11 cellular contexts compared by ENCODE assay signal in the genomic region with DNA sequence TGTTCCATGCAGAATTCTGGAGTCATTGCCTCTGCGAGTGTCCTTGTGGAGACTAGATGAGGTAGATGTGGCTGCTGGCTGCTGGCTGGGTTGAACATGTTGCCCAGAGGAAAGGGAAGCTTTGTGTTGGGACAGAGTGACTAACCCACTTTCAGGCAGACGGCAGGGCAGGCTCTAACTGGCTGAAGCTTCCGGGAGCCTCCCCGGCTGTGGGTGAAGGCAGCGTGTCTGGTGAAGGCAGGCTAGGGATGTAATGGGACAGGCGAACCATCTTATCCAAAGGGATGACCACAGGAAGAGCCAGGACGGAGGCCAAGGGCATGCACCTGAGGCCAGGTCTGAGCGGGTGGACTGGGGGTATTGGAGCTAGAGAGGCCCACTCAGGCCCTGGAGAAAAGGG. TPM values are rescaled to one million over a fixed set of nuclear protein-coding genes. Genes with fewer than 3 reads are reported as not detected.
DNase-seq lines count a peak whose midpoint lies in the region; ATAC-seq and TF ChIP-seq lines count a peak whose summit lies in the region.
"Had no signal": no experiment of that assay in that cellular context is flagged by ENCODE, and none has a peak within 500 bp of the region (broad histone marks: within the 10 kb centered on the region; RNA-seq: fewer than 3 reads in every experiment).

No MANE protein-coding gene starts in this region.

- H3K27ac ChIP-seq in trophoblast cell (ENCODE audit: low read depth, low read length), result no peak overlapping the region
- H3K27ac ChIP-seq: thyroid gland had no signal

- no peak overlapping the region for H3K4me2 ChIP-seq in trophoblast cell (ENCODE audit: low read length)

- peaks cover 2% of the 10 kb centered on the region for H3K79me1 ChIP-seq in trophoblast cell (ENCODE audit: low read length)

- intact Hi-C loops in activated CD4-positive, alpha-beta T cell treated with anti-CD3 and anti-CD28 coated beads for 36 hours (cut with DNase I, micrococcal nuclease), result no loop called here

- H3K14ac ChIP-seq in trophoblast cell (ENCODE audit: low read length), result no peak overlapping the region

- DNase-seq in activated CD4-positive, alpha-beta T cell treated with anti-CD3 and anti-CD28 coated beads for 36 hours, result peak; percentile 21
- DNase-seq in activated CD4-positive, alpha-beta T cell treated with anti-CD3 and anti-CD28 coated beads, Interleukin-2, amount 50 U/mL, for 4 hours, result no peak
- DNase-seq in SKM-1 (lab: John Stamatoyannopoulos, UW; ENCODE audit: unreplicated experiment) (peak; percentile 34), epithelial cell of esophagus (ENCODE audit: low read depth) (peak; percentile 97), trophoblast cell (peak in 1 of 2 donors; percentile 35), BE2C (no peak), DMS153 treated with DMSO at 0.1 percent for 48 hours (lab: John Stamatoyannopoulos, UW; ENCODE audit: unreplicated experiment) (no peak), endothelial cell (ENCODE audit: low spot score) (no peak)
- DNase-seq: NCI-H1694, SHP77, thyroid gland had no signal

- peaks cover 15% of the 10 kb centered on the region for H3K36me3 Mint-ChIP-seq in activated CD4-positive, alpha-beta T cell treated with anti-CD3 and anti-CD28 coated beads for 36 hours (ENCODE audit: low read depth)
- peaks cover 4% of the 10 kb centered on the region for H3K36me3 Mint-ChIP-seq in endothelial cell (ENCODE audit: low read depth, unreplicated experiment)

- H3K9me3 Mint-ChIP-seq in activated CD4-positive, alpha-beta T cell treated with anti-CD3 and anti-CD28 coated beads for 36 hours (ENCODE audit: low read depth), result no peaks in the 10 kb centered on the region
- no peaks in the 10 kb centered on the region for H3K9me3 Mint-ChIP-seq in endothelial cell (ENCODE audit: unreplicated experiment)

- TF ChIP-seq CTCF in epithelial cell of esophagus (IDR thresholded peaks at IDR 0.05; ENCODE audit: insufficient read depth, low read depth, low read length, missing control alignments), result no peak
- TF ChIP-seq CTCF in BE2C (IDR thresholded peaks at IDR 0.05; ENCODE audit: low read depth, low read length), result no peak
- no peak for TF ChIP-seq CTCF in endothelial cell (IDR thresholded peaks at IDR 0.05; ENCODE audit: unreplicated experiment)

- no CpG with 5 or more reads among the region's 8 CpGs for WGBS in trophoblast cell (ENCODE audit: extremely low coverage, insufficient coverage, insufficient read length)

- no peaks in the 10 kb centered on the region for H3K27me3 ChIP-seq in trophoblast cell (ENCODE audit: insufficient read depth, low read length)
- H3K27me3 ChIP-seq in BE2C, result no peaks in the 10 kb centered on the region
- H3K27me3 ChIP-seq: thyroid gland had no signal

- H2AFZ ChIP-seq in trophoblast cell (ENCODE audit: insufficient read depth, low read length, poor library complexity), result no peak overlapping the region

- H3K4me1 Mint-ChIP-seq in activated CD4-positive, alpha-beta T cell treated with anti-CD3 and anti-CD28 coated beads for 36 hours, result peaks cover 48% of the 10 kb centered on the region
- H3K4me1 Mint-ChIP-seq in endothelial cell (ENCODE audit: unreplicated experiment), result peaks cover 6% of the 10 kb centered on the region

- no peak overlapping the region for H4K91ac ChIP-seq in trophoblast cell (ENCODE audit: low read depth, low read length)

- peaks cover 15 to 17% of the 10 kb centered on the region in 2 experiments for H3K4me1 ChIP-seq in trophoblast cell (ENCODE audit: control insufficient read depth in 1 of 2, insufficient read depth in 2 of 2, low read length in 2 of 2)
- no peaks in the 10 kb centered on the region for H3K4me1 ChIP-seq in BE2C

- H3K9ac ChIP-seq in trophoblast cell (ENCODE audit: low read length), result no peak overlapping the region

- peak overlapping the region; percentile 25 for H2BK120ac ChIP-seq in trophoblast cell (ENCODE audit: insufficient read depth, low read length, poor library complexity)

- CTCF ChIA-PET in activated CD4-positive, alpha-beta T cell treated with anti-CD3 and anti-CD28 coated beads for 36 hours (lab: Charles Lee), result interaction anchor here (0.6 to 1.4 kb wide), 3 partner anchors 12 to 159 kb away, joined by 3 to 4 read pairs (median 3); no protein-coding TSS in a partner anchor

- H3K9me3 ChIP-seq in trophoblast cell (ENCODE audit: insufficient read depth, low read depth, low read length) (no peaks in the 10 kb centered on the region), BE2C (no peaks in the 10 kb centered on the region)
- H3K9me3 ChIP-seq: thyroid gland had no signal

- H3K36me3 ChIP-seq in trophoblast cell (ENCODE audit: control insufficient read depth in 1 of 2, insufficient read depth in 2 of 2, low read length in 2 of 2) (peaks cover 2% of the 10 kb centered on the region in 2 experiments), BE2C (no peaks in the 10 kb centered on the region)

- ATAC-seq in activated CD4-positive, alpha-beta T cell treated with anti-CD3 and anti-CD28 coated beads for 36 hours, result no peak

- H3K27me3 Mint-ChIP-seq in activated CD4-positive, alpha-beta T cell treated with anti-CD3 and anti-CD28 coated beads for 36 hours, result no peaks in the 10 kb centered on the region
- H3K27me3 Mint-ChIP-seq in endothelial cell (ENCODE audit: unreplicated experiment), result peaks cover 5% of the 10 kb centered on the region

- H4K12ac ChIP-seq in trophoblast cell (ENCODE audit: low read depth, low read length), result no peak overlapping the region

- H3K27ac Mint-ChIP-seq in activated CD4-positive, alpha-beta T cell treated with anti-CD3 and anti-CD28 coated beads for 36 hours, result peak overlapping the region; percentile 65
- no peak overlapping the region for H3K27ac Mint-ChIP-seq in endothelial cell (ENCODE audit: unreplicated experiment)

- no peak overlapping the region for H3K4me3 Mint-ChIP-seq in activated CD4-positive, alpha-beta T cell treated with anti-CD3 and anti-CD28 coated beads for 36 hours
- H3K4me3 Mint-ChIP-seq in endothelial cell (ENCODE audit: unreplicated experiment), result no peak overlapping the region

- H3K4ac ChIP-seq in trophoblast cell (ENCODE audit: low read depth, low read length), result no peak overlapping the region

- no peak overlapping the region for H3K4me3 ChIP-seq in epithelial cell of esophagus (ENCODE audit: low read length)
- H3K4me3 ChIP-seq in trophoblast cell (ENCODE audit: low read depth, low read length), result no peak overlapping the region
- H3K4me3 ChIP-seq in BE2C (ENCODE audit: low read depth, low read length), result no peak overlapping the region
- H3K4me3 ChIP-seq: thyroid gland had no signal

- H2BK5ac ChIP-seq in trophoblast cell (ENCODE audit: low read depth, low read length, poor library complexity), result no peak overlapping the region

- no peaks in the 10 kb centered on the region for H3K79me2 ChIP-seq in trophoblast cell (ENCODE audit: control insufficient read depth, insufficient read depth, low read length, poor library complexity)

- no peak overlapping the region for H2AK5ac ChIP-seq in trophoblast cell (ENCODE audit: low read length)

- H4K8ac ChIP-seq in trophoblast cell (ENCODE audit: low read depth, low read length), result peak overlapping the region; percentile 42

- POLR2A ChIA-PET in activated CD4-positive, alpha-beta T cell treated with anti-CD3 and anti-CD28 coated beads for 36 hours (lab: Charles Lee), result interaction anchor here (0.8 to 1.6 kb wide), 2 partner anchors 30 to 124 kb away, joined by 3 to 6 read pairs; a partner anchor contains a TSS

- peak overlapping the region; percentile 42 for H2BK12ac ChIP-seq in trophoblast cell (ENCODE audit: low read length)

- H3K23ac ChIP-seq in trophoblast cell (ENCODE audit: low read length), result no peak overlapping the region

- no peak overlapping the region for H3K18ac ChIP-seq in trophoblast cell (ENCODE audit: low read length)

RNA-seq across cellular contexts. Expression of a gene that starts 16.0 kb away (rescaled TPM):
- under 1 TPM; 0.32 to 0.73 TPM for total RNA-seq in activated CD4-positive, alpha-beta T cell treated with anti-CD3 and anti-CD28 coated beads for 36 hours
- polyA plus RNA-seq in trophoblast cell (2013), result 0.16 and 0.22 TPM in 2 replicates
- polyA plus RNA-seq in BE2C (2012; ENCODE audit: insufficient read depth, insufficient read length, low read depth), result 3.8 TPM
- 0.87 TPM for total RNA-seq in endothelial cell (ENCODE audit: unreplicated experiment)

RNA-seq across cellular contexts. Expression of a gene that starts 30.5 kb away (rescaled TPM):
- total RNA-seq in activated CD4-positive, alpha-beta T cell treated with anti-CD3 and anti-CD28 coated beads for 36 hours, result 10 to 100 TPM in 1 of 2 experiments, 1 to 10 TPM in 1; 6.1 to 10.6 TPM
- 26.3 and 29.3 TPM in 2 replicates for polyA plus RNA-seq in trophoblast cell (2013)
- polyA plus RNA-seq in BE2C (2012; ENCODE audit: insufficient read depth, insufficient read length, low read depth), result 2.5 TPM
- total RNA-seq in endothelial cell (ENCODE audit: unreplicated experiment), result 3.3 TPM

RNA-seq across cellular contexts. Expression of a gene that starts 51.7 kb away (rescaled TPM):
- 10 to 100 TPM; 67.7 to 76.6 TPM for total RNA-seq in activated CD4-positive, alpha-beta T cell treated with anti-CD3 and anti-CD28 coated beads for 36 hours
- 74.1 and 74.2 TPM in 2 replicates for polyA plus RNA-seq in trophoblast cell (2013)
- 19.1 TPM for polyA plus RNA-seq in BE2C (2012; ENCODE audit: insufficient read depth, insufficient read length, low read depth)
- total RNA-seq in endothelial cell (ENCODE audit: unreplicated experiment), result 37.0 TPM

Comparison
In these comparisons a context has a peak if more than half of its experiments do, and no peak if none do; other contexts are left out.
1. DNase-seq: peak in activated CD4-positive, alpha-beta T cell treated with anti-CD3 and anti-CD28 coated beads for 36 hours (single experiment), SKM-1 (single experiment) and epithelial cell of esophagus (single experiment); none in activated CD4-positive, alpha-beta T cell treated with anti-CD3 and anti-CD28 coated beads, Interleukin-2, amount 50 U/mL, for 4 hours (0 of 2), BE2C (single experiment), DMS153 treated with DMSO at 0.1 percent for 48 hours (single experiment) and endothelial cell (single experiment).